1 cellular context compared by ENCODE assay signal in genomic region chr4:4541661-4542570, GRCh38.
TF ChIP-seq lines count a peak whose summit lies in the region.

STX18 (minus strand) TSS chr4:4542048; CDS start chr4:4541964, 84 bp downstream.

TF ChIP-seq in HepG2, 621 proteins besides CTCF, POLR2A, EP300 and RAD21 (continued from another document and continues in another):
- TF ChIP-seq DMTF1 (CRISPR knock-in tag; IDR thresholded peaks at IDR 0.05) (peak; percentile 12; the same call in 1 of the 2 replicates), CHCHD3 (CRISPR knock-in tag; IDR thresholded peaks at IDR 0.05) (peak; percentile 66; the same call in 1 of the 2 replicates), ZNF589 (CRISPR knock-in tag; conservative IDR thresholded peaks at IDR 0.05) (peak; percentile 91), PLRG1 (conservative IDR thresholded peaks at IDR 0.05) (no peak), SIX4 (CRISPR knock-in tag; IDR thresholded peaks at IDR 0.05) (peak; percentile 79), IRF2 (CRISPR knock-in tag; IDR thresholded peaks at IDR 0.05) (peak; percentile 98), ZNF280B (CRISPR knock-in tag; IDR thresholded peaks at IDR 0.05; ENCODE audit: borderline replicate concordance) (peak; percentile 95), ZFP82 (CRISPR knock-in tag; IDR thresholded peaks at IDR 0.05; ENCODE audit: borderline replicate concordance) (peak; percentile 96; the same call in 1 of the 2 replicates), ZNF773 (CRISPR knock-in tag; IDR thresholded peaks at IDR 0.05; ENCODE audit: borderline replicate concordance) (peak; percentile 90; the same call in 1 of the 2 replicates), U2AF2 (IDR thresholded peaks at IDR 0.05; ENCODE audit: low read depth, low read length) (no peak), NFIB (CRISPR knock-in tag; IDR thresholded peaks at IDR 0.05; ENCODE audit: borderline replicate concordance) (no peak), GLMP (CRISPR knock-in tag; IDR thresholded peaks at IDR 0.05; ENCODE audit: borderline replicate concordance) (no peak), ZNF800 (CRISPR knock-in tag; IDR thresholded peaks at IDR 0.05) (peak; percentile 90), ZGPAT (CRISPR knock-in tag; IDR thresholded peaks at IDR 0.05) (peak; percentile 99), FOXC1 (CRISPR knock-in tag; IDR thresholded peaks at IDR 0.05; ENCODE audit: borderline replicate concordance) (peak; percentile 97; the same call in 1 of the 2 replicates), FLYWCH1 (CRISPR knock-in tag; IDR thresholded peaks at IDR 0.05) (0 out of 2 replicates have a peak, but pooled peaks have one; percentile 71), XRCC5 (optimal IDR thresholded peaks at IDR 0.05; ENCODE audit: low read length) (peak; percentile 99), TBL1XR1 (IDR thresholded peaks at IDR 0.05; ENCODE audit: borderline replicate concordance, low read length, partially characterized antibody) (peak; percentile 72), JDP2 (CRISPR knock-in tag; IDR thresholded peaks at IDR 0.05; ENCODE audit: borderline replicate concordance) (no peak), MXI1 (IDR thresholded peaks at IDR 0.05; ENCODE audit: borderline replicate concordance, low read depth, low read length) (peak; percentile 94), TEF (CRISPR knock-in tag; IDR thresholded peaks at IDR 0.05) (0 out of 2 replicates have a peak, but pooled peaks have one; percentile 33), NFYB (CRISPR knock-in tag; IDR thresholded peaks at IDR 0.05) (peak; percentile 58), ZBTB7B (CRISPR knock-in tag; IDR thresholded peaks at IDR 0.05) (peak; percentile 89), ZNF746 (CRISPR knock-in tag; IDR thresholded peaks at IDR 0.05) (no peak), ONECUT2 (CRISPR knock-in tag; IDR thresholded peaks at IDR 0.05) (no peak), FOXJ3 (CRISPR knock-in tag; IDR thresholded peaks at IDR 0.05; ENCODE audit: borderline replicate concordance) (peak; percentile 50; the same call in 1 of the 2 replicates), RARG (CRISPR knock-in tag; IDR thresholded peaks at IDR 0.05; ENCODE audit: low read depth) (no peak), ESRRA (CRISPR knock-in tag; IDR thresholded peaks at IDR 0.05; ENCODE audit: low read depth) (peak; percentile 98), RFX3 (CRISPR knock-in tag; IDR thresholded peaks at IDR 0.05) (peak; percentile 71), TBX2 (CRISPR knock-in tag; IDR thresholded peaks at IDR 0.05; ENCODE audit: borderline replicate concordance) (peak; percentile 95), ZNF891 (CRISPR knock-in tag; IDR thresholded peaks at IDR 0.05) (peak; percentile 98), TFAP4 (IDR thresholded peaks at IDR 0.05; ENCODE audit: borderline replicate concordance, low read depth) (peak; percentile 72; the same call in 1 of the 2 replicates), MEIS2 (CRISPR knock-in tag; IDR thresholded peaks at IDR 0.05) (peak; percentile 93), ZNF652 (CRISPR knock-in tag; IDR thresholded peaks at IDR 0.05; ENCODE audit: borderline replicate concordance, low read depth) (peak; percentile 59; the same call in 1 of the 2 replicates), ZNF256 (CRISPR knock-in tag; conservative IDR thresholded peaks at IDR 0.05) (peak; percentile 70; the same call in 1 of the 2 replicates), ZNF552 (CRISPR knock-in tag; IDR thresholded peaks at IDR 0.05; ENCODE audit: borderline replicate concordance) (peak; percentile 94; the same call in 1 of the 2 replicates), MEF2D (CRISPR knock-in tag; IDR thresholded peaks at IDR 0.05) (peak; percentile 93), USF2 (IDR thresholded peaks at IDR 0.05; ENCODE audit: low read depth, low read length) (no peak), USF2 (CRISPR knock-in tag; IDR thresholded peaks at IDR 0.05; ENCODE audit: borderline replicate concordance) (peak; percentile 35; the same call in 1 of the 2 replicates), ZNF605 (CRISPR knock-in tag; IDR thresholded peaks at IDR 0.05) (peak; percentile 72), ETV6 (CRISPR knock-in tag; conservative IDR thresholded peaks at IDR 0.05) (peak; percentile 95), ZNF460 (CRISPR knock-in tag; IDR thresholded peaks at IDR 0.05; ENCODE audit: borderline replicate concordance) (peak; percentile 64; the same call in 1 of the 2 replicates), SRSF4 (IDR thresholded peaks at IDR 0.05; ENCODE audit: low read depth, low read length, poor library complexity, severe bottlenecking) (no peak), ZSCAN25 (CRISPR knock-in tag; IDR thresholded peaks at IDR 0.05) (peak; percentile 86), ZMAT5 (CRISPR knock-in tag; IDR thresholded peaks at IDR 0.05; ENCODE audit: borderline replicate concordance, low read depth) (no peak), ATF7 (IDR thresholded peaks at IDR 0.05) (no peak), ATF7 (CRISPR knock-in tag; IDR thresholded peaks at IDR 0.05) (peak; percentile 91; the same call in 1 of the 2 replicates), HNRNPL (IDR thresholded peaks at IDR 0.05; ENCODE audit: low read depth, low read length) (peak; percentile 82), BATF2 (CRISPR knock-in tag; IDR thresholded peaks at IDR 0.05) (peak; percentile 90), ZNF335 (CRISPR knock-in tag; IDR thresholded peaks at IDR 0.05) (peak; percentile 93), CERS6 (CRISPR knock-in tag; IDR thresholded peaks at IDR 0.05) (no peak), KDM2A (CRISPR knock-in tag; IDR thresholded peaks at IDR 0.05; ENCODE audit: borderline replicate concordance, low read depth) (peak; percentile 99), HNF4G (IDR thresholded peaks at IDR 0.05; ENCODE audit: borderline replicate concordance, low read depth, low read length) (peak; percentile 51; the same call in 1 of the 2 replicates), HNF4G (CRISPR knock-in tag; IDR thresholded peaks at IDR 0.05; ENCODE audit: borderline replicate concordance, low read depth) (peak; percentile 49), ZKSCAN8 (CRISPR knock-in tag; IDR thresholded peaks at IDR 0.05; ENCODE audit: borderline replicate concordance) (peak; percentile 84; the same call in 1 of the 2 replicates), THAP11 (CRISPR knock-in tag; IDR thresholded peaks at IDR 0.05) (peak; percentile 95), JUN (CRISPR knock-in tag; IDR thresholded peaks at IDR 0.05) (peak; percentile 78)
